7 cellular contexts compared by ENCODE assay signal in genomic region chr11:64723117-64723906, GRCh38. TPM values are rescaled to one million over a fixed set of nuclear protein-coding genes. Genes with fewer than 3 reads are reported as not detected.
A peak's percentile ranks its signal among the peaks of the same experiment; 100 is the strongest.
DNase-seq lines count a peak whose midpoint lies in the region; ATAC-seq, FAIRE-seq and TF ChIP-seq lines count a peak whose summit lies in the region.

Gene NRXN2 (minus strand): TSS chr11:64723197. CDS start chr11:64713699, 9,498 bp downstream.

- no peaks in the 10 kb centered on the region for H3K4me1 ChIP-seq in kidney (ENCODE audit: control insufficient read depth in 1 of 2, insufficient read depth in 1 of 2, low read depth in 1 of 2, low read length in 2 of 2)

- H3K9ac ChIP-seq in kidney (ENCODE audit: low read length in 2 of 2), result no peak within 1 kb of the TSS

- no peaks in the 10 kb centered on the region for H3K9me3 ChIP-seq in kidney (ENCODE audit: control insufficient read depth in 1 of 2, low read length in 2 of 2)

- FAIRE-seq in kidney (lab: Jason Lieb, UNC), result no peak

- ATAC-seq in GM18502 (IDR thresholded peaks at IDR 0.05; ENCODE audit: poor library complexity, unreplicated experiment), result peak; percentile 91
- peak; percentile 54 for ATAC-seq in HG03039 (IDR thresholded peaks at IDR 0.05; ENCODE audit: unreplicated experiment)

- no peaks in the 10 kb centered on the region for H3K36me3 ChIP-seq in kidney (ENCODE audit: control insufficient read depth in 1 of 2, insufficient read depth in 2 of 2, low read length in 2 of 2)

- intact Hi-C loops in kidney (cut with DNase I), result no loop called here

- peak within 1 kb of the TSS in 1 of 2 donors; percentile 56 for H3K4me3 ChIP-seq in kidney (ENCODE audit: low read length in 2 of 2)

- DNase-seq in NCI-H2171 (lab: John Stamatoyannopoulos, UW) (peak; percentile 86), kidney (peak; percentile 93)
- DNase-seq in activated CD4-positive, CD25-positive, alpha-beta regulatory T cell (lab: John Stamatoyannopoulos, UW), result peak; percentile 70 to 76 (median 72)
- DNase-seq in central memory CD4-positive, alpha-beta T cell, result peak; percentile 83
- peak; percentile 93 for DNase-seq in stimulated activated CD4-positive, alpha-beta T cell treated with anti-CD3 and anti-CD28 coated beads, Interleukin-15, amount 100 ng/mL, for 24 hours

- H3K27ac ChIP-seq in kidney (ENCODE audit: low read depth in 2 of 2, low read length in 2 of 2), result no peak within 1 kb of the TSS

- peak; percentile 62 for TF ChIP-seq CTCF in kidney (IDR thresholded peaks at IDR 0.05; ENCODE audit: borderline replicate concordance, extremely low read depth, insufficient read depth)

RNA-seq across cellular contexts. Expression of gene NRXN2, which starts in this region (rescaled TPM):
- total RNA-seq in kidney, result 13.3 TPM
- 22.0 TPM for polyA plus RNA-seq in kidney (ENCODE audit: insufficient read depth, low read depth, low replicate concordance)
